ENCODE assay signal across 26 cellular contexts in the genomic region with DNA sequence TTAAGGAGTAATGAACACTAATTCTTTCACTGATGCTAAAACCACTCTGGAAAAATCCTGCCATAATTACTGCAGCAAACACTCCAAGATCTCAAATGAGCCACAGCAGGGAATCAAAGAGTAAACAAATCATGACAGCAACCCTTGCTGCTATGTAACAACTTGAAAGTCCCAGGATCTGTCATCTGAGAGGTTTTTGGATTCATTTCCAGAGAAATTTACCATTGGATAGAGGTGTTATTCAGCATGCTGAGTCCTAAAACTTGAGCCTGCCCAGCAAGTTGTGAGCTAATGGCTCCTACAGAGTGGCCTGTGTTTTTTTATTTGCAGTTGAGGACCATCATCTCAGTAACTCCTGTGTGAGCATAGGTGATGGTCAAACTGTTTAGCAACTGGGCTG.
DNase-seq lines count a peak whose midpoint lies in the region; TF ChIP-seq lines count a peak whose summit lies in the region.
"Had no signal": no experiment of that assay in that cellular context is flagged by ENCODE, and none has a peak within 500 bp of the region (broad histone marks: within the 10 kb centered on the region; RNA-seq: fewer than 3 reads in every experiment).

No MANE protein-coding gene starts in this region.

- H3K9ac ChIP-seq in BLaER1: no peak overlapping the region
- H3K9ac ChIP-seq in Loucy (ENCODE audit: low read depth, low read length, poor library complexity, severe bottlenecking): no peak overlapping the region
- no peak overlapping the region for H3K9ac ChIP-seq in parathyroid adenoma

- H3F3A ChIP-seq in Loucy (ENCODE audit: low read depth): no peaks in the 10 kb centered on the region

- DNase-seq in NCI-H748 treated with DMSO at 0.1 percent for 48 hours (lab: John Stamatoyannopoulos, UW): peak; percentile 83
- no peak for DNase-seq in NCI-H1048 (lab: John Stamatoyannopoulos, UW)
- DNase-seq in NCI-H82 treated with DMSO at 0.1 percent for 48 hours (lab: John Stamatoyannopoulos, UW; ENCODE audit: unreplicated experiment): no peak
- no peak for DNase-seq in NCI-H1694 (lab: John Stamatoyannopoulos, UW)
- DNase-seq: AML-193; Caco-2; CD8-positive, alpha-beta T cell; DMS79 treated with DMSO at 0.1 percent for 48 hours; GF-D8; GOT3; HFFc6; Kasumi-1; MG63; NCI-H187; NCI-H2081 treated with DMSO at 0.1 percent for 48 hours; NCI-H510A; NCI-H774; PC-9; SJCRH30 had no signal

- TF ChIP-seq CTCF in Loucy (conservative IDR thresholded peaks at IDR 0.05; ENCODE audit: low read length): no peak
- TF ChIP-seq CTCF in parathyroid adenoma (IDR thresholded peaks at IDR 0.05): no peak

- H3K27ac ChIP-seq in BLaER1: peak overlapping the region; percentile 77
- H3K27ac ChIP-seq in parathyroid adenoma: peak overlapping the region; percentile 3
- H3K27ac ChIP-seq: A549, C4-2B, PC-9, SJCRH30 had no signal

- H3K4me3 ChIP-seq in BLaER1 (no peak overlapping the region), Loucy (ENCODE audit: low read length, poor library complexity, severe bottlenecking) (no peak overlapping the region), parathyroid adenoma (ENCODE audit: low read depth, low read length) (no peak overlapping the region)
- H3K4me3 ChIP-seq: A549, HAP-1, K562, MG63, PC-9, SJCRH30 had no signal

- H2AFZ ChIP-seq in Loucy (ENCODE audit: low read length) (no peak overlapping the region), parathyroid adenoma (no peak overlapping the region)
- H2AFZ ChIP-seq: PC-9 had no signal

- H3K36me3 ChIP-seq in BLaER1 (no peaks in the 10 kb centered on the region), Loucy (ENCODE audit: insufficient read depth, low read length) (no peaks in the 10 kb centered on the region; the same call in 1 of the 2 replicates), parathyroid adenoma (ENCODE audit: control insufficient read depth, insufficient read depth, low read length) (no peaks in the 10 kb centered on the region)
- H3K36me3 ChIP-seq: HAP-1, MG63, SJCRH30 had no signal

- H3K9me3 ChIP-seq in BLaER1: peaks cover 37% of the 10 kb centered on the region
- H3K9me3 ChIP-seq in Loucy (ENCODE audit: insufficient read depth, low read depth, low read length): no peaks in the 10 kb centered on the region; the same call in 1 of the 2 replicates
- no peaks in the 10 kb centered on the region for H3K9me3 ChIP-seq in parathyroid adenoma (ENCODE audit: control insufficient read depth, low read length)
- H3K9me3 ChIP-seq: HAP-1 had no signal

- H3K27me3 ChIP-seq in BLaER1 (no peaks in the 10 kb centered on the region), Loucy (ENCODE audit: insufficient read depth, low read length, poor library complexity, severe bottlenecking) (no peaks in the 10 kb centered on the region), parathyroid adenoma (ENCODE audit: control insufficient read depth, insufficient read depth, low read length) (no peaks in the 10 kb centered on the region)
- H3K27me3 ChIP-seq: MG63, SJCRH30 had no signal

- no peaks in the 10 kb centered on the region for H3K9me2 ChIP-seq in Loucy (replicated peaks; ENCODE audit: low read depth, low read length)

- H4K20me1 ChIP-seq in BLaER1 (no peaks in the 10 kb centered on the region), Loucy (ENCODE audit: insufficient read depth, low read length, poor library complexity, severe bottlenecking) (no peaks in the 10 kb centered on the region)

- H3K79me2 ChIP-seq in Loucy (ENCODE audit: insufficient read depth, low read length) (no peaks in the 10 kb centered on the region), parathyroid adenoma (peaks cover 64% of the 10 kb centered on the region)

- H3K4me2 ChIP-seq in BLaER1: peak overlapping the region; percentile 81
- H3K4me2 ChIP-seq in Loucy (ENCODE audit: low read depth, low read length, poor library complexity, severe bottlenecking): peak overlapping the region; percentile 53
- no peak overlapping the region for H3K4me2 ChIP-seq in parathyroid adenoma (ENCODE audit: low read length)
- H3K4me2 ChIP-seq: A549, PC-9 had no signal

- peaks cover 46% of the 10 kb centered on the region for H3K4me1 ChIP-seq in BLaER1
- H3K4me1 ChIP-seq in Loucy (ENCODE audit: insufficient read depth, low read length, poor library complexity, severe bottlenecking): peaks cover 25% of the 10 kb centered on the region
- peaks cover 23% of the 10 kb centered on the region for H3K4me1 ChIP-seq in parathyroid adenoma
- H3K4me1 ChIP-seq: A549, SJCRH30 had no signal
